In genomic region chr19:54364775-54365257, GRCh38 we compare ENCODE assay signal across 8 cellular contexts. TPM values are rescaled to one million over a fixed set of nuclear protein-coding genes. Genes with fewer than 3 reads are reported as not detected.
A peak's percentile ranks its signal among the peaks of the same experiment; 100 is the strongest.
DNase-seq lines count a peak whose midpoint lies in the region; ATAC-seq and TF ChIP-seq lines count a peak whose summit lies in the region.

A gene with protein sequence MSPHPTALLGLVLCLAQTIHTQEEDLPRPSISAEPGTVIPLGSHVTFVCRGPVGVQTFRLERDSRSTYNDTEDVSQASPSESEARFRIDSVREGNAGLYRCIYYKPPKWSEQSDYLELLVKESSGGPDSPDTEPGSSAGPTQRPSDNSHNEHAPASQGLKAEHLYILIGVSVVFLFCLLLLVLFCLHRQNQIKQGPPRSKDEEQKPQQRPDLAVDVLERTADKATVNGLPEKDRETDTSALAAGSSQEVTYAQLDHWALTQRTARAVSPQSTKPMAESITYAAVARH (minus strand): TSS chr19:54364931. CDS start chr19:54364804, 127 bp downstream.

- peak; percentile 62 for DNase-seq in Ammon's horn (ENCODE audit: low spot score)
- peak; percentile 40 for DNase-seq in T-helper 2 cell treated with Interferon-gamma antibody and Interleukin-4, amounts not matched to agents 5 μg/mL and 100 μg/mL, for 36 hours (ENCODE audit: low spot score)
- peak in 5 of 7 donors; percentile 39 to 63 (median 52) for DNase-seq in adrenal gland
- DNase-seq in naive thymus-derived CD8-positive, alpha-beta T cell, result peak; percentile 24 to 75 (median 48)
- DNase-seq in foreskin melanocyte, result no peak
- DNase-seq in cerebellum (ENCODE audit: low spot score), result no peak
- DNase-seq in T1000 (lab: John Stamatoyannopoulos, UW), result no peak

- peaks cover 33% of the 10 kb centered on the region for H3K27me3 Mint-ChIP-seq in T-helper 2 cell treated with Interferon-gamma antibody and Interleukin-4, amounts not matched to agents 5 μg/mL and 100 μg/mL, for 36 hours (ENCODE audit: low read depth)
- no peaks in the 10 kb centered on the region for H3K27me3 Mint-ChIP-seq in naive thymus-derived CD8-positive, alpha-beta T cell

- H3K4me3 Mint-ChIP-seq in T-helper 2 cell treated with Interferon-gamma antibody and Interleukin-4, amounts not matched to agents 5 μg/mL and 100 μg/mL, for 36 hours, result peak within 1 kb of the TSS; percentile 96
- H3K4me3 Mint-ChIP-seq in naive thymus-derived CD8-positive, alpha-beta T cell, result peak within 1 kb of the TSS; percentile 84 to 98 (median 96)

- H3K36me3 Mint-ChIP-seq in T-helper 2 cell treated with Interferon-gamma antibody and Interleukin-4, amounts not matched to agents 5 μg/mL and 100 μg/mL, for 36 hours (ENCODE audit: low read depth), result peaks cover 55% of the 10 kb centered on the region
- peaks cover 4 to 14% (median 8%) of the 10 kb centered on the region in 3 donors for H3K36me3 Mint-ChIP-seq in naive thymus-derived CD8-positive, alpha-beta T cell

- TF ChIP-seq CTCF in adrenal gland (IDR thresholded peaks at IDR 0.05), result no peak

- peak within 1 kb of the TSS; percentile 63 for H3K27ac Mint-ChIP-seq in T-helper 2 cell treated with Interferon-gamma antibody and Interleukin-4, amounts not matched to agents 5 μg/mL and 100 μg/mL, for 36 hours
- H3K27ac Mint-ChIP-seq in naive thymus-derived CD8-positive, alpha-beta T cell, result peak within 1 kb of the TSS; percentile 90 to 97 (median 95)

- 47 to 64% (median 54%) methylated on average over 10 to 13 of the region's 13 CpGs for WGBS in adrenal gland, 4 donors

- ATAC-seq in naive thymus-derived CD8-positive, alpha-beta T cell, result peak; percentile 82 to 84
- ATAC-seq in GM21529 (IDR thresholded peaks at IDR 0.05; ENCODE audit: unreplicated experiment), result no peak

- TF ChIP-seq POLR2A in adrenal gland (IDR thresholded peaks at IDR 0.05), result peak in 1 of 2 donors; percentile 30

- H3K9me3 ChIP-seq in adrenal gland (replicated peaks in 1 of 3), result no peaks in the 10 kb centered on the region

- intact Hi-C loops in adrenal gland (cut with DNase I), result no loop called here

- H3K4me1 ChIP-seq in adrenal gland (replicated peaks in 1 of 2), result no peaks in the 10 kb centered on the region

- peaks cover 10% of the 10 kb centered on the region for H3K9me3 Mint-ChIP-seq in T-helper 2 cell treated with Interferon-gamma antibody and Interleukin-4, amounts not matched to agents 5 μg/mL and 100 μg/mL, for 36 hours
- no peaks in the 10 kb centered on the region for H3K9me3 Mint-ChIP-seq in naive thymus-derived CD8-positive, alpha-beta T cell

- H3K27me3 ChIP-seq in adrenal gland, result no peaks in the 10 kb centered on the region

- H3K36me3 ChIP-seq in adrenal gland (replicated peaks in 1 of 2), result no peaks in the 10 kb centered on the region

- peak within 1 kb of the TSS in 1 of 4 donors; percentile 42 for H3K4me3 ChIP-seq in adrenal gland

- peak within 1 kb of the TSS; percentile 30 to 79 (median 37) for H3K27ac ChIP-seq in adrenal gland

- H3K4me1 Mint-ChIP-seq in T-helper 2 cell treated with Interferon-gamma antibody and Interleukin-4, amounts not matched to agents 5 μg/mL and 100 μg/mL, for 36 hours (ENCODE audit: low read depth), result peaks cover 55% of the 10 kb centered on the region
- peaks cover 38 to 87% (median 72%) of the 10 kb centered on the region in 4 donors for H3K4me1 Mint-ChIP-seq in naive thymus-derived CD8-positive, alpha-beta T cell

- POLR2A ChIA-PET in naive thymus-derived CD8-positive, alpha-beta T cell (lab: Charles Lee), result interaction anchor here (1.2 to 4.7 kb wide), 4 partner anchors 8 to 26 kb away, joined by 3 to 32 read pairs (median 6); no protein-coding TSS in a partner anchor

RNA-seq across cellular contexts. Expression of the gene that starts here (rescaled TPM):
- total RNA-seq in adrenal gland (10 to 100 TPM; 12.0 to 80.7 (median 50.8) TPM), cerebellum (2.1 TPM)
- 10 to 100 TPM; 14.4 to 39.2 (median 21.6) TPM for polyA plus RNA-seq in adrenal gland
- 10 to 100 TPM; 67.4 to 71.1 TPM for total RNA-seq in naive thymus-derived CD8-positive, alpha-beta T cell
- 100 to 1,000 TPM in 1 of 3 donors, 10 to 100 TPM in 2; 58.3 to 104 (median 59.9) TPM for polyA plus RNA-seq in naive thymus-derived CD8-positive, alpha-beta T cell

Comparison
In these comparisons a context has a peak if more than half of its experiments do, and no peak if none do; other contexts are left out.
1. DNase-seq: peak in Ammon's horn (single experiment), T-helper 2 cell treated with Interferon-gamma antibody and Interleukin-4, amounts not matched to agents 5 μg/mL and 100 μg/mL, for 36 hours (single experiment), adrenal gland (5 of 7) and naive thymus-derived CD8-positive, alpha-beta T cell (10 of 10); none in foreskin melanocyte (single experiment), cerebellum (single experiment) and T1000 (single experiment).